8 cellular contexts compared by ENCODE assay signal in genomic region chr10:103584216-103585010, GRCh38.
A peak's percentile ranks its signal among the peaks of the same experiment; 100 is the strongest.
DNase-seq lines count a peak whose midpoint lies in the region; ATAC-seq and TF ChIP-seq lines count a peak whose summit lies in the region.

No MANE protein-coding gene starts in this region.

- peak overlapping the region; percentile 60 for H3K4me3 ChIP-seq in left ventricle myocardium inferior
- no peak overlapping the region for H3K4me3 ChIP-seq in A673 (ENCODE audit: low read depth, low read length, poor library complexity, severe bottlenecking)

- DNase-seq in activated T-helper 1 cell treated with Interleukin-2 at 50 U/mL for 16 hours (ENCODE audit: low read depth), result peak; percentile 73
- DNase-seq in left ventricle myocardium inferior, result no peak
- peak in 2 of 3 experiments; percentile 40 to 65 for DNase-seq in stimulated activated CD4-positive, alpha-beta T cell treated with anti-CD3 and anti-CD28 coated beads, TNF-alpha, amount 100 ng/mL, for 4 hours (ENCODE audit: low read depth in 3 of 3)
- DNase-seq in AG08396 (ENCODE audit: low spot score), result no peak
- DNase-seq in A673 (ENCODE audit: low spot score), result no peak

- H3K4me1 Mint-ChIP-seq in IgD-negative memory B cell, result peaks cover 2 to 7% (median 3%) of the 10 kb centered on the region in 3 donors

- H3K27ac ChIP-seq in left ventricle myocardium inferior (replicated peaks) (no peak overlapping the region), A673 (ENCODE audit: low read depth, low read length, poor library complexity, severe bottlenecking) (no peak overlapping the region)

- BruUV-seq in A673 (replicated peaks; lab: Mats Ljungman, UMichigan), result no TSS peak

- H3K27ac Mint-ChIP-seq in IgD-negative memory B cell, result peak overlapping the region; percentile 12 to 79 (median 46)

- peak overlapping the region; percentile 77 to 92 (median 90) for H3K4me3 Mint-ChIP-seq in IgD-negative memory B cell

- H3K36me3 Mint-ChIP-seq in IgD-negative memory B cell, result no peaks in the 10 kb centered on the region

- TF ChIP-seq CTCF in left ventricle myocardium inferior (IDR thresholded peaks at IDR 0.05; ENCODE audit: borderline replicate concordance) (no peak), A673 (conservative IDR thresholded peaks at IDR 0.05; ENCODE audit: low read depth, low read length) (no peak)

- H3K9me3 ChIP-seq in left ventricle myocardium inferior (replicated peaks) (peaks cover 11% of the 10 kb centered on the region), A673 (ENCODE audit: low read depth, low read length, poor library complexity, severe bottlenecking) (no peaks in the 10 kb centered on the region)

- POLR2A ChIA-PET in A673 (lab: Charles Lee; ENCODE audit: low non-redundant PET), result no interaction called here

- CTCF ChIA-PET in A673 (lab: Charles Lee), result no interaction called here

- peaks cover 13% of the 10 kb centered on the region for H3K36me3 ChIP-seq in left ventricle myocardium inferior
- H3K36me3 ChIP-seq in A673 (ENCODE audit: insufficient read depth, low read length, poor library complexity, severe bottlenecking), result no peaks in the 10 kb centered on the region

- ATAC-seq in GM21528 (IDR thresholded peaks at IDR 0.05; ENCODE audit: low FRiP score, unreplicated experiment), result no peak
- no peak for ATAC-seq in HG03457 (IDR thresholded peaks at IDR 0.05; ENCODE audit: unreplicated experiment)

- intact Hi-C loops in left ventricle myocardium inferior (cut with micrococcal nuclease) (no loop called here), A673 (cut with micrococcal nuclease; ENCODE audit: unreplicated experiment) (no loop called here)

- H3K27me3 Mint-ChIP-seq in IgD-negative memory B cell, result no peaks in the 10 kb centered on the region

- H3K27me3 ChIP-seq in left ventricle myocardium inferior (ENCODE audit: low read depth), result peaks cover 48% of the 10 kb centered on the region
- H3K27me3 ChIP-seq in A673 (replicated peaks; ENCODE audit: insufficient read depth, low read depth, low read length, poor library complexity), result no peaks in the 10 kb centered on the region

- H3K4me1 ChIP-seq in left ventricle myocardium inferior (peaks cover 21% of the 10 kb centered on the region), A673 (ENCODE audit: insufficient read depth, low read length, poor library complexity, severe bottlenecking) (no peaks in the 10 kb centered on the region)

- H3K9me3 Mint-ChIP-seq in IgD-negative memory B cell, result no peaks in the 10 kb centered on the region

Comparison
In these comparisons a context has a peak if more than half of its experiments do, and no peak if none do; other contexts are left out.
1. DNase-seq: peak in activated T-helper 1 cell treated with Interleukin-2 at 50 U/mL for 16 hours (single experiment) and stimulated activated CD4-positive, alpha-beta T cell treated with anti-CD3 and anti-CD28 coated beads, TNF-alpha, amount 100 ng/mL, for 4 hours (2 of 3); none in left ventricle myocardium inferior (single experiment), AG08396 (single experiment) and A673 (single experiment).